In the genomic region with DNA sequence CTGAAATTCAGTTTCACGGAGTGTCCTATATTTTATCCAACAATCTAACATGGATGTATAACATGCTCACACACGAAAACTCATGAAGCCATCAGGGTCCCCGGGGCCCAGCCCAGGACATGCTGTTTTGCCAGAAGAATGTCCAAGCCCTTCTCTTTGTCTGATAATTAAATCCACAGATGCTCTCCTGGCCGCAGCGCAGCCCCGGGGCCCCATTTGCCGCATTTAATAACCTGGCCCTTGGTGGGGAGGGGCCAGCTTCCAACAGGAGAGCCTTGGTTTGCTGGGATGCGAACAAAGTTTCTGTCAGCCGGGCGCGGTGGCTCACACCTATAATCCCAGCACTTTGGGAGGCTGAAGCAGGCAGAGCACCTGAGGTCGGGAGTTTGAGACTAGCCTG, we compare ENCODE assay signal across 14 cellular contexts. TPM values are rescaled to one million over a fixed set of nuclear protein-coding genes. Genes with fewer than 3 reads are reported as not detected.
"Had no signal": no experiment of that assay in that cellular context is flagged by ENCODE, and none has a peak within 500 bp of the region (broad histone marks: within the 10 kb centered on the region; RNA-seq: fewer than 3 reads in every experiment).

No MANE protein-coding gene starts in this region.

- H3K9me3 ChIP-seq: colonic mucosa, transverse colon had no signal

- H3K27ac ChIP-seq: colonic mucosa had no signal

- H3K4me1 ChIP-seq: colonic mucosa, transverse colon had no signal

- ATAC-seq: activated CD8-positive, alpha-beta T cell treated with anti-CD3 and anti-CD28 coated beads for 36 hours; activated T-cell treated with anti-CD3 and anti-CD28 coated beads, Interleukin-2, amount 50 U/mL, for 4 hours; left colon; stimulated activated memory B cell treated with anti-CD40 and anti-IgM and Interleukin-4, amounts not matched to agents 10 μg/mL and 1 μg/mL and 100 μg/mL, for 72 hours; WTC11 had no signal

- H3K27me3 ChIP-seq: colonic mucosa, transverse colon had no signal

- H3K36me3 ChIP-seq: colonic mucosa, esophagus muscularis mucosa, transverse colon had no signal

- DNase-seq: activated CD4-positive, alpha-beta T cell treated with anti-CD3 and anti-CD28 coated beads for 48 hours; activated CD8-positive, alpha-beta T cell treated with anti-CD3 and anti-CD28 coated beads for 36 hours; activated effector memory CD4-positive, alpha-beta T cell treated with Interleukin-2 at 50 U/mL for 16 hours; activated T-cell treated with anti-CD3 and anti-CD28 coated beads, Interleukin-2, amount 50 U/mL, for 4 hours; caudate nucleus; colonic mucosa; immature natural killer cell; left colon; mammary epithelial cell; stimulated activated CD4-positive, alpha-beta T cell treated with anti-CD3 and anti-CD28 coated beads, Interleukin-2, amount 100 ng/mL, for 48 hours; transverse colon had no signal

- H3K4me3 ChIP-seq: colonic mucosa, esophagus muscularis mucosa, transverse colon had no signal

RNA-seq across cellular contexts. Expression of gene PLPP7, which starts 30.0 kb away (rescaled TPM):
- total RNA-seq: activated T-cell treated with anti-CD3 and anti-CD28 coated beads, Interleukin-2, amount 50 U/mL, for 4 hours had no signal
- polyA plus RNA-seq: mammary epithelial cell had no signal
